In genomic region chr13:102236830-102237621, GRCh38 we compare ENCODE assay signal across 13 cellular contexts.
DNase-seq lines count a peak whose midpoint lies in the region; ATAC-seq lines count a peak whose summit lies in the region.
"Had no signal": no experiment of that assay in that cellular context is flagged by ENCODE, and none has a peak within 500 bp of the region (broad histone marks: within the 10 kb centered on the region; RNA-seq: fewer than 3 reads in every experiment).

No MANE protein-coding gene starts in this region.

- no peak overlapping the region for H3K4me3 ChIP-seq in ectodermal cell (ENCODE audit: insufficient read depth, low read depth, low read length)

- no peak overlapping the region for H3K4me3 Mint-ChIP-seq in activated CD4-positive, alpha-beta T cell treated with anti-CD3 and anti-CD28 coated beads, Interleukin-2, amount 10 ng/mL, durations not matched to agents 7 days and 5 days
- H3K4me3 Mint-ChIP-seq: CD8-positive, alpha-beta T cell had no signal

- H3K36me3 Mint-ChIP-seq in activated CD4-positive, alpha-beta T cell treated with anti-CD3 and anti-CD28 coated beads, Interleukin-2, amount 10 ng/mL, durations not matched to agents 7 days and 5 days (ENCODE audit: low read depth) = no peaks in the 10 kb centered on the region
- H3K36me3 Mint-ChIP-seq: CD8-positive, alpha-beta T cell; IgD-negative memory B cell had no signal

- WGBS in ectodermal cell, 2 experiments = 77 to 79% methylated on average over 14 of the region's 14 CpGs

- H3K27me3 Mint-ChIP-seq in activated CD4-positive, alpha-beta T cell treated with anti-CD3 and anti-CD28 coated beads, Interleukin-2, amount 10 ng/mL, durations not matched to agents 7 days and 5 days = peaks cover 2% of the 10 kb centered on the region

- H3K4me1 Mint-ChIP-seq in activated CD4-positive, alpha-beta T cell treated with anti-CD3 and anti-CD28 coated beads, Interleukin-2, amount 10 ng/mL, durations not matched to agents 7 days and 5 days = peaks cover 10% of the 10 kb centered on the region
- H3K4me1 Mint-ChIP-seq: IgD-negative memory B cell had no signal

- peak; percentile 24 for ATAC-seq in sciatic nerve
- ATAC-seq: CD8-positive, alpha-beta T cell; PC-3 had no signal

- no peaks in the 10 kb centered on the region for H3K27me3 ChIP-seq in ectodermal cell (ENCODE audit: control insufficient read depth, insufficient read depth, low read length, poor library complexity, severe bottlenecking)
- H3K27me3 ChIP-seq: BE2C had no signal

- CTCF ChIA-PET in activated CD4-positive, alpha-beta T cell treated with anti-CD3 and anti-CD28 coated beads, Interleukin-2, amount 10 ng/mL, durations not matched to agents 7 days and 5 days (lab: Charles Lee) = no interaction called here

- POLR2A ChIA-PET in activated CD4-positive, alpha-beta T cell treated with anti-CD3 and anti-CD28 coated beads, Interleukin-2, amount 10 ng/mL, durations not matched to agents 7 days and 5 days (lab: Charles Lee) = no interaction called here

- H3K27ac Mint-ChIP-seq in activated CD4-positive, alpha-beta T cell treated with anti-CD3 and anti-CD28 coated beads, Interleukin-2, amount 10 ng/mL, durations not matched to agents 7 days and 5 days = no peak overlapping the region
- H3K27ac Mint-ChIP-seq: CD8-positive, alpha-beta T cell; IgD-negative memory B cell had no signal

- H3K27ac ChIP-seq in ectodermal cell (ENCODE audit: insufficient read depth, low read depth, low read length, poor library complexity, severe bottlenecking) = peak overlapping the region; percentile 36

- no peaks in the 10 kb centered on the region for H3K4me1 ChIP-seq in ectodermal cell (ENCODE audit: control insufficient read depth, insufficient read depth, low read length)

- H3K9me3 ChIP-seq in ectodermal cell (ENCODE audit: control insufficient read depth, low read length) = no peaks in the 10 kb centered on the region
- H3K9me3 ChIP-seq: BE2C had no signal

- intact Hi-C loops in sciatic nerve (cut with DNase I) = no loop called here

- H3K9me3 Mint-ChIP-seq in activated CD4-positive, alpha-beta T cell treated with anti-CD3 and anti-CD28 coated beads, Interleukin-2, amount 10 ng/mL, durations not matched to agents 7 days and 5 days = no peaks in the 10 kb centered on the region
- H3K9me3 Mint-ChIP-seq: CD8-positive, alpha-beta T cell had no signal

- peak; percentile 42 for DNase-seq in NCI-H1694 (lab: John Stamatoyannopoulos, UW)
- DNase-seq in NCI-H82 (lab: John Stamatoyannopoulos, UW) = peak; percentile 96
- DNase-seq in sciatic nerve (ENCODE audit: low spot score) = no peak
- DNase-seq in activated CD4-positive, CD25-positive, alpha-beta regulatory T cell treated with anti-CD3 and anti-CD28 coated beads, Interleukin-2, amount 50 U/mL, for 72 hours = no peak
- DNase-seq in activated CD4-positive, alpha-beta T cell treated with anti-CD3 and anti-CD28 coated beads, Interleukin-2, amount 10 ng/mL, durations not matched to agents 7 days and 5 days = no peak
- DNase-seq in DMS114 treated with DMSO at 0.1 percent for 48 hours (lab: John Stamatoyannopoulos, UW; ENCODE audit: unreplicated experiment) = no peak
- DNase-seq: BE2C; CD8-positive, alpha-beta T cell; HCEC 1CT; NCI-H187; PC-3 had no signal

- no peaks in the 10 kb centered on the region for H3K36me3 ChIP-seq in ectodermal cell (ENCODE audit: control insufficient read depth, insufficient read depth, low read length)
- H3K36me3 ChIP-seq: BE2C had no signal

Comparison
In these comparisons a context has a peak if more than half of its experiments do, and no peak if none do; other contexts are left out.
1. DNase-seq: peak in NCI-H1694 (single experiment) and NCI-H82 (single experiment); none in sciatic nerve (single experiment), activated CD4-positive, CD25-positive, alpha-beta regulatory T cell treated with anti-CD3 and anti-CD28 coated beads, Interleukin-2, amount 50 U/mL, for 72 hours (single experiment), activated CD4-positive, alpha-beta T cell treated with anti-CD3 and anti-CD28 coated beads, Interleukin-2, amount 10 ng/mL, durations not matched to agents 7 days and 5 days (single experiment) and DMS114 treated with DMSO at 0.1 percent for 48 hours (single experiment).